ENCODE assay signal across 1 cellular context in the genomic region with DNA sequence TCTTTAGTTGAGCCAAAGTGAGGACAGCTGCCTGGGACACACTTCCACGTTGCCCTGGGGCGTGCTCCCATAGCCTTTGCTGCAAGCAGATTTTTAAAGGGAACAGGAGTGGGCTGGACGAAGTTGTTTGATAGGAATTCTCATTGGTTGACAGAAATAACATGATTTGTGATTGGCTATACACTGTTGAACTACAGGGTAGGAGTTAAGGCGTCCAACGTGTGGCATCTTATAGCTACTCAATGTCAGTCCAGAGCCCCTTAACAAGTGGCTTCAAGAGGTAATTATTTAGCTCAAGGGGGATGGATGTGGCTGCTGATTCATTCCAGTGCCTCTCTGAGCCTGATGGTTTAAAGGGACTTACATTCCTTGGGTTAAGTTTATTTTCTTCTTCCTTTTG.
TF ChIP-seq lines count a peak whose summit lies in the region.

No MANE protein-coding gene starts in this region.

TF ChIP-seq in HCT116, 20 proteins besides CTCF, POLR2A, EP300 and RAD21 (continued from another document):
- TF ChIP-seq, protein P1, sequence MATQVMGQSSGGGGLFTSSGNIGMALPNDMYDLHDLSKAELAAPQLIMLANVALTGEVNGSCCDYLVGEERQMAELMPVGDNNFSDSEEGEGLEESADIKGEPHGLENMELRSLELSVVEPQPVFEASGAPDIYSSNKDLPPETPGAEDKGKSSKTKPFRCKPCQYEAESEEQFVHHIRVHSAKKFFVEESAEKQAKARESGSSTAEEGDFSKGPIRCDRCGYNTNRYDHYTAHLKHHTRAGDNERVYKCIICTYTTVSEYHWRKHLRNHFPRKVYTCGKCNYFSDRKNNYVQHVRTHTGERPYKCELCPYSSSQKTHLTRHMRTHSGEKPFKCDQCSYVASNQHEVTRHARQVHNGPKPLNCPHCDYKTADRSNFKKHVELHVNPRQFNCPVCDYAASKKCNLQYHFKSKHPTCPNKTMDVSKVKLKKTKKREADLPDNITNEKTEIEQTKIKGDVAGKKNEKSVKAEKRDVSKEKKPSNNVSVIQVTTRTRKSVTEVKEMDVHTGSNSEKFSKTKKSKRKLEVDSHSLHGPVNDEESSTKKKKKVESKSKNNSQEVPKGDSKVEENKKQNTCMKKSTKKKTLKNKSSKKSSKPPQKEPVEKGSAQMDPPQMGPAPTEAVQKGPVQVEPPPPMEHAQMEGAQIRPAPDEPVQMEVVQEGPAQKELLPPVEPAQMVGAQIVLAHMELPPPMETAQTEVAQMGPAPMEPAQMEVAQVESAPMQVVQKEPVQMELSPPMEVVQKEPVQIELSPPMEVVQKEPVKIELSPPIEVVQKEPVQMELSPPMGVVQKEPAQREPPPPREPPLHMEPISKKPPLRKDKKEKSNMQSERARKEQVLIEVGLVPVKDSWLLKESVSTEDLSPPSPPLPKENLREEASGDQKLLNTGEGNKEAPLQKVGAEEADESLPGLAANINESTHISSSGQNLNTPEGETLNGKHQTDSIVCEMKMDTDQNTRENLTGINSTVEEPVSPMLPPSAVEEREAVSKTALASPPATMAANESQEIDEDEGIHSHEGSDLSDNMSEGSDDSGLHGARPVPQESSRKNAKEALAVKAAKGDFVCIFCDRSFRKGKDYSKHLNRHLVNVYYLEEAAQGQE (IDR thresholded peaks at IDR 0.05; ENCODE audit: low read depth): no peak
- TF ChIP-seq CBX3 (IDR thresholded peaks at IDR 0.05; ENCODE audit: low read depth) (no peak), SRF (IDR thresholded peaks at IDR 0.05; ENCODE audit: low read depth) (no peak), CEBPB (IDR thresholded peaks at IDR 0.05; ENCODE audit: low read depth) (no peak), EZH2 (IDR thresholded peaks at IDR 0.05) (no peak), ZNF274 (IDR thresholded peaks at IDR 0.05; ENCODE audit: low read depth, low read length) (no peak), TCF7L2 (IDR thresholded peaks at IDR 0.05; ENCODE audit: borderline replicate concordance, extremely low read depth, insufficient read depth, insufficient read length) (no peak), EZH2phosphoT487 (IDR thresholded peaks at IDR 0.05; ENCODE audit: borderline replicate concordance) (no peak), JUND (IDR thresholded peaks at IDR 0.05) (no peak), SP1 (IDR thresholded peaks at IDR 0.05; ENCODE audit: low read depth) (no peak), ELF1 (IDR thresholded peaks at IDR 0.05; ENCODE audit: borderline replicate concordance, low read depth) (no peak), EGR1 (IDR thresholded peaks at IDR 0.05; ENCODE audit: low read depth) (no peak), POLR2AphosphoS5 (IDR thresholded peaks at IDR 0.05; ENCODE audit: low read depth, low read length) (no peak), FOSL1 (IDR thresholded peaks at IDR 0.05; ENCODE audit: low read depth) (no peak)
